Comparison of ENCODE assay signal across 11 cellular contexts in the genomic region with DNA sequence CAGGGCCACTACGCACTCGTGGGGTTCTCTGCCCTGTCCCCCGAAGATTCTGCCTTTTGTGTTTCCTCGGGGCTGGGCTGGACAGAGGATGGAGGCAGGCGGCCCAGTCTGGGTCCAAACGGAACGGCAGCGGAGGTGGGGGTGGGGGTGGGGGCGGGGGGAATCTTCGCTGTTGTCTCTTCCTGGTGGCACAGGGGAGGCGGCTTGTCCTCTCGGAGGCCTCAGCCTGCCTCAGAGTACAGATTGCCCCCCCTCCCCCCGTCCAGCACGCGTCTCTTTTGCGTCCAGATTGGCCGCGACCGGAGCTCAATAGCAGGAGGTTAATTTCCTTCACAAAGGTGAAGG. TPM values are rescaled to one million over a fixed set of nuclear protein-coding genes. Genes with fewer than 3 reads are reported as not detected.
DNase-seq lines count a peak whose midpoint lies in the region; ATAC-seq and TF ChIP-seq lines count a peak whose summit lies in the region.
"Had no signal": no experiment of that assay in that cellular context is flagged by ENCODE, and none has a peak within 500 bp of the region (broad histone marks: within the 10 kb centered on the region; RNA-seq: fewer than 3 reads in every experiment).

No MANE protein-coding gene starts in this region.

- CTCF ChIA-PET in activated B cell treated with CpG ODN at 0.5 μM for 24 hours (lab: Charles Lee) = no interaction called here

- H3K4me3 Mint-ChIP-seq in activated B cell treated with CpG ODN at 0.5 μM for 24 hours = peak overlapping the region; percentile 38
- H3K4me3 Mint-ChIP-seq in memory B cell = peak overlapping the region; percentile 68

- H3K27ac ChIP-seq in HUES6 (ENCODE audit: low read depth, low read length) = no peak overlapping the region
- H3K27ac ChIP-seq: foreskin keratinocyte, vagina had no signal

- H3K4me3 ChIP-seq in HUES6 (ENCODE audit: low read depth, low read length) = peak overlapping the region; percentile 64

- DNase-seq in NCI-H187 (lab: John Stamatoyannopoulos, UW) = peak; percentile 33 to 56
- no peak for DNase-seq in NCI-H187 treated with DMSO at 0.1 percent for 48 hours (lab: John Stamatoyannopoulos, UW)
- DNase-seq in activated B cell treated with CpG ODN at 0.5 μM for 24 hours = no peak
- no peak for DNase-seq in memory B cell (ENCODE audit: low spot score in 2 of 2)
- DNase-seq in T-helper 1 cell = no peak
- no peak for DNase-seq in occipital lobe (lab: John Stamatoyannopoulos, UW)
- DNase-seq in germinal center (ENCODE audit: low spot score) = no peak
- DNase-seq: foreskin keratinocyte, GDM1 had no signal

- intact Hi-C loops in activated B cell treated with CpG ODN at 0.5 μM for 24 hours (cut with micrococcal nuclease) = loop anchor here (5.0 kb wide), 1 partner anchor 1026 kb away; no protein-coding TSS in a partner anchor

- no peaks in the 10 kb centered on the region for H3K9me3 ChIP-seq in HUES6 (ENCODE audit: control insufficient read depth, insufficient read depth, low read depth, low read length)
- H3K9me3 ChIP-seq: vagina had no signal

- H3K9ac ChIP-seq in HUES6 (ENCODE audit: low read length) = peak overlapping the region; percentile 63

- ATAC-seq in activated B cell treated with CpG ODN at 0.5 μM for 24 hours (ENCODE audit: low read depth) (no peak), memory B cell (ENCODE audit: low read depth) (no peak)
- ATAC-seq: foreskin keratinocyte had no signal

- TF ChIP-seq CTCF in activated B cell treated with CpG ODN at 0.5 μM for 24 hours (IDR thresholded peaks at IDR 0.05) = no peak

- H3K27me3 Mint-ChIP-seq in activated B cell treated with CpG ODN at 0.5 μM for 24 hours (peaks cover 52% of the 10 kb centered on the region), memory B cell (peaks cover 29% of the 10 kb centered on the region)

- H3K27me3 ChIP-seq in HUES6 (ENCODE audit: control insufficient read depth, insufficient read depth, low read length) = peaks cover 99% of the 10 kb centered on the region

- peaks cover 35% of the 10 kb centered on the region for H3K4me1 Mint-ChIP-seq in activated B cell treated with CpG ODN at 0.5 μM for 24 hours
- H3K4me1 Mint-ChIP-seq in memory B cell = peaks cover 26% of the 10 kb centered on the region

- H3K9me3 Mint-ChIP-seq in activated B cell treated with CpG ODN at 0.5 μM for 24 hours = no peaks in the 10 kb centered on the region
- no peaks in the 10 kb centered on the region for H3K9me3 Mint-ChIP-seq in memory B cell

- H3K36me3 ChIP-seq in HUES6 (ENCODE audit: control insufficient read depth, insufficient read depth, low read length) = no peaks in the 10 kb centered on the region
- H3K36me3 ChIP-seq: vagina had no signal

- H3K36me3 Mint-ChIP-seq in activated B cell treated with CpG ODN at 0.5 μM for 24 hours (ENCODE audit: low read depth) (no peaks in the 10 kb centered on the region), memory B cell (no peaks in the 10 kb centered on the region)

- POLR2A ChIA-PET in activated B cell treated with CpG ODN at 0.5 μM for 24 hours (lab: Charles Lee) = no interaction called here

- H3K27ac Mint-ChIP-seq in activated B cell treated with CpG ODN at 0.5 μM for 24 hours (no peak overlapping the region), memory B cell (no peak overlapping the region)

- H3K4me1 ChIP-seq in HUES6 (ENCODE audit: control insufficient read depth, insufficient read depth, low read length) = peaks cover 41% of the 10 kb centered on the region
- H3K4me1 ChIP-seq: foreskin keratinocyte had no signal

RNA-seq across cellular contexts. Expression of a gene that starts 1.4 kb away (rescaled TPM):
- total RNA-seq in activated B cell treated with CpG ODN at 0.5 μM for 24 hours = not detected in 2 replicates
- total RNA-seq in occipital lobe = 15.9 TPM
- total RNA-seq: foreskin keratinocyte, vagina had no signal

Comparison
In these comparisons a context has a peak if more than half of its experiments do, and no peak if none do; other contexts are left out.
1. DNase-seq: peak in NCI-H187 (2 of 2); none in NCI-H187 treated with DMSO at 0.1 percent for 48 hours (single experiment), activated B cell treated with CpG ODN at 0.5 μM for 24 hours (single experiment), memory B cell (0 of 2), T-helper 1 cell (0 of 5), occipital lobe (single experiment) and germinal center (single experiment).
2. RNA of a gene that starts 1.4 kb away (total RNA-seq): 15.9 TPM in occipital lobe (single experiment); not detected in activated B cell treated with CpG ODN at 0.5 μM for 24 hours; every median in the first group is over 10 times any median in the second.